8 cellular contexts compared by ENCODE assay signal in genomic region chr16:56916571-56917403, GRCh38. TPM values are rescaled to one million over a fixed set of nuclear protein-coding genes. Genes with fewer than 3 reads are reported as not detected.
DNase-seq lines count a peak whose midpoint lies in the region; ATAC-seq lines count a peak whose summit lies in the region.

No MANE protein-coding gene starts in this region.

- CTCF ChIA-PET in activated CD8-positive, alpha-beta memory T cell treated with anti-CD3 and anti-CD28 coated beads, Interleukin-2, amount 10 ng/mL, durations not matched to agents 7 days and 5 days (lab: Charles Lee) = interaction anchor here (0.9 to 1.3 kb wide), 3 partner anchors 13 to 124 kb away, joined by 3 to 5 read pairs (median 3); no protein-coding TSS in a partner anchor
- CTCF ChIA-PET in activated CD4-positive, alpha-beta memory T cell treated with anti-CD3 and anti-CD28 coated beads, Interleukin-2, amount 10 ng/mL, durations not matched to agents 7 days and 5 days (lab: Charles Lee) = no interaction called here
- CTCF ChIA-PET in naive thymus-derived CD4-positive, alpha-beta T cell (lab: Charles Lee) = no interaction called here

- H3K27me3 ChIP-seq in naive thymus-derived CD4-positive, alpha-beta T cell (ENCODE audit: control insufficient read depth in 2 of 2, insufficient read depth in 2 of 2, low read length in 2 of 2) = no peaks in the 10 kb centered on the region

- H3K36me3 ChIP-seq in naive thymus-derived CD4-positive, alpha-beta T cell (ENCODE audit: control insufficient read depth in 2 of 3, insufficient read depth in 3 of 3, low read length in 3 of 3) = no peaks in the 10 kb centered on the region

- H3K27me3 Mint-ChIP-seq in activated CD8-positive, alpha-beta memory T cell treated with anti-CD3 and anti-CD28 coated beads, Interleukin-2, amount 10 ng/mL, durations not matched to agents 7 days and 5 days = peaks cover 19% of the 10 kb centered on the region
- peaks cover 4% of the 10 kb centered on the region for H3K27me3 Mint-ChIP-seq in activated CD4-positive, alpha-beta memory T cell treated with anti-CD3 and anti-CD28 coated beads, Interleukin-2, amount 10 ng/mL, durations not matched to agents 7 days and 5 days
- peaks cover 0 to 17% (median 0%) of the 10 kb centered on the region in 5 donors for H3K27me3 Mint-ChIP-seq in naive thymus-derived CD4-positive, alpha-beta T cell

- peak; percentile 90 for ATAC-seq in activated CD8-positive, alpha-beta memory T cell treated with anti-CD3 and anti-CD28 coated beads, Interleukin-2, amount 10 ng/mL, durations not matched to agents 7 days and 5 days
- peak; percentile 48 for ATAC-seq in HG03039 (IDR thresholded peaks at IDR 0.05; ENCODE audit: unreplicated experiment)
- ATAC-seq in naive thymus-derived CD4-positive, alpha-beta T cell = peak; percentile 79

- H3K4me3 Mint-ChIP-seq in activated CD8-positive, alpha-beta memory T cell treated with anti-CD3 and anti-CD28 coated beads, Interleukin-2, amount 10 ng/mL, durations not matched to agents 7 days and 5 days = peak overlapping the region; percentile 19
- no peak overlapping the region for H3K4me3 Mint-ChIP-seq in activated CD4-positive, alpha-beta memory T cell treated with anti-CD3 and anti-CD28 coated beads, Interleukin-2, amount 10 ng/mL, durations not matched to agents 7 days and 5 days
- H3K4me3 Mint-ChIP-seq in naive thymus-derived CD4-positive, alpha-beta T cell = peak overlapping the region in 9 of 10 donors; percentile 34 to 74 (median 45)

- peak overlapping the region; percentile 15 for H3K4me3 ChIP-seq in naive thymus-derived CD4-positive, alpha-beta T cell (ENCODE audit: low read length)

- H3K27ac ChIP-seq in naive thymus-derived CD4-positive, alpha-beta T cell (ENCODE audit: low read depth, low read length) = peak overlapping the region; percentile 31

- H3K27ac Mint-ChIP-seq in activated CD8-positive, alpha-beta memory T cell treated with anti-CD3 and anti-CD28 coated beads, Interleukin-2, amount 10 ng/mL, durations not matched to agents 7 days and 5 days = peak overlapping the region; percentile 87
- peak overlapping the region; percentile 60 for H3K27ac Mint-ChIP-seq in activated CD4-positive, alpha-beta memory T cell treated with anti-CD3 and anti-CD28 coated beads, Interleukin-2, amount 10 ng/mL, durations not matched to agents 7 days and 5 days
- peak overlapping the region; percentile 11 to 88 (median 74) for H3K27ac Mint-ChIP-seq in naive thymus-derived CD4-positive, alpha-beta T cell

- H3K9me3 Mint-ChIP-seq in activated CD8-positive, alpha-beta memory T cell treated with anti-CD3 and anti-CD28 coated beads, Interleukin-2, amount 10 ng/mL, durations not matched to agents 7 days and 5 days (ENCODE audit: low read depth) = no peaks in the 10 kb centered on the region
- H3K9me3 Mint-ChIP-seq in activated CD4-positive, alpha-beta memory T cell treated with anti-CD3 and anti-CD28 coated beads, Interleukin-2, amount 10 ng/mL, durations not matched to agents 7 days and 5 days = no peaks in the 10 kb centered on the region
- peaks cover 0 to 1% (median 0%) of the 10 kb centered on the region in 11 donors for H3K9me3 Mint-ChIP-seq in naive thymus-derived CD4-positive, alpha-beta T cell

- peaks cover 3% of the 10 kb centered on the region for H3K36me3 Mint-ChIP-seq in activated CD8-positive, alpha-beta memory T cell treated with anti-CD3 and anti-CD28 coated beads, Interleukin-2, amount 10 ng/mL, durations not matched to agents 7 days and 5 days
- H3K36me3 Mint-ChIP-seq in activated CD4-positive, alpha-beta memory T cell treated with anti-CD3 and anti-CD28 coated beads, Interleukin-2, amount 10 ng/mL, durations not matched to agents 7 days and 5 days (ENCODE audit: low read depth) = no peaks in the 10 kb centered on the region
- peaks cover 0 to 9% (median 0%) of the 10 kb centered on the region in 5 donors for H3K36me3 Mint-ChIP-seq in naive thymus-derived CD4-positive, alpha-beta T cell

- DNase-seq in activated CD8-positive, alpha-beta memory T cell treated with anti-CD3 and anti-CD28 coated beads, Interleukin-2, amount 10 ng/mL, durations not matched to agents 7 days and 5 days = peak; percentile 59
- no peak for DNase-seq in activated CD8-positive, alpha-beta memory T cell treated with anti-CD3 and anti-CD28 coated beads, Interleukin-2, amount 50 U/mL, for 48 hours
- DNase-seq in activated CD4-positive, alpha-beta memory T cell treated with anti-CD3 and anti-CD28 coated beads, Interleukin-2, amount 10 ng/mL, durations not matched to agents 7 days and 5 days = peak; percentile 45
- peak in 4 of 9 donors; percentile 18 to 39 (median 25) for DNase-seq in naive thymus-derived CD4-positive, alpha-beta T cell
- DNase-seq in NCI-H2107 treated with DMSO at 0.1 percent for 48 hours (lab: John Stamatoyannopoulos, UW; ENCODE audit: unreplicated experiment) (no peak), activated gamma-delta T cell treated with Interleukin-2 at 50 U/mL for 16 hours (no peak), DMS153 treated with DMSO at 0.1 percent for 48 hours (lab: John Stamatoyannopoulos, UW; ENCODE audit: unreplicated experiment) (no peak)

- intact Hi-C loops in naive thymus-derived CD4-positive, alpha-beta T cell (cut with micrococcal nuclease) = loop anchor here in 1 of 2 donors (1.0 kb wide), 1 partner anchor 15 kb away; no protein-coding TSS in a partner anchor

- peaks cover 14 to 15% of the 10 kb centered on the region in 2 donors for H3K4me1 ChIP-seq in naive thymus-derived CD4-positive, alpha-beta T cell (ENCODE audit: control insufficient read depth in 2 of 2, insufficient read depth in 2 of 2, low read length in 2 of 2)

- POLR2A ChIA-PET in activated CD4-positive, alpha-beta memory T cell treated with anti-CD3 and anti-CD28 coated beads, Interleukin-2, amount 10 ng/mL, durations not matched to agents 7 days and 5 days (lab: Charles Lee) = interaction anchor here (0.8 to 6.8 kb wide), 6 partner anchors 11 to 53 kb away, joined by 3 to 100 read pairs (median 4); partner anchors contain the start of gene HERPUD1
- POLR2A ChIA-PET in naive thymus-derived CD4-positive, alpha-beta T cell (lab: Charles Lee) = interaction anchor here (6.3 kb wide), 1 partner anchor 14 kb away, joined by 38 read pairs; the partner anchor contains the start of gene HERPUD1

- H3K4me1 Mint-ChIP-seq in activated CD8-positive, alpha-beta memory T cell treated with anti-CD3 and anti-CD28 coated beads, Interleukin-2, amount 10 ng/mL, durations not matched to agents 7 days and 5 days = peaks cover 27% of the 10 kb centered on the region
- peaks cover 32% of the 10 kb centered on the region for H3K4me1 Mint-ChIP-seq in activated CD4-positive, alpha-beta memory T cell treated with anti-CD3 and anti-CD28 coated beads, Interleukin-2, amount 10 ng/mL, durations not matched to agents 7 days and 5 days
- H3K4me1 Mint-ChIP-seq in naive thymus-derived CD4-positive, alpha-beta T cell = peaks cover 18 to 51% (median 20%) of the 10 kb centered on the region in 7 donors

- H3K9me3 ChIP-seq in naive thymus-derived CD4-positive, alpha-beta T cell (ENCODE audit: control insufficient read depth in 2 of 3, low read length in 3 of 3) = no peaks in the 10 kb centered on the region

RNA-seq across cellular contexts. Expression of gene HERPUD1, which starts 15.2 kb away (rescaled TPM):
- 100 to 1,000 TPM; 127 to 149 TPM for total RNA-seq in activated CD8-positive, alpha-beta memory T cell treated with anti-CD3 and anti-CD28 coated beads, Interleukin-2, amount 10 ng/mL, durations not matched to agents 7 days and 5 days
- 100 to 1,000 TPM; 166 to 171 TPM for total RNA-seq in activated CD4-positive, alpha-beta memory T cell treated with anti-CD3 and anti-CD28 coated beads, Interleukin-2, amount 10 ng/mL, durations not matched to agents 7 days and 5 days
- total RNA-seq in naive thymus-derived CD4-positive, alpha-beta T cell = 100 to 1,000 TPM; 102 to 226 (median 131) TPM
- polyA plus RNA-seq in naive thymus-derived CD4-positive, alpha-beta T cell = 10 to 100 TPM; 42.0 to 61.8 TPM

RNA-seq across cellular contexts. Expression of gene CETP, which starts 45.0 kb away (rescaled TPM):
- not detected for total RNA-seq in activated CD8-positive, alpha-beta memory T cell treated with anti-CD3 and anti-CD28 coated beads, Interleukin-2, amount 10 ng/mL, durations not matched to agents 7 days and 5 days
- total RNA-seq in activated CD4-positive, alpha-beta memory T cell treated with anti-CD3 and anti-CD28 coated beads, Interleukin-2, amount 10 ng/mL, durations not matched to agents 7 days and 5 days = not detected
- total RNA-seq in naive thymus-derived CD4-positive, alpha-beta T cell = not detected
- under 1 TPM; 0.17 to 0.25 TPM for polyA plus RNA-seq in naive thymus-derived CD4-positive, alpha-beta T cell

RNA-seq across cellular contexts. Expression of gene SLC12A3, which starts 51.8 kb away (rescaled TPM):
- not detected for total RNA-seq in activated CD8-positive, alpha-beta memory T cell treated with anti-CD3 and anti-CD28 coated beads, Interleukin-2, amount 10 ng/mL, durations not matched to agents 7 days and 5 days
- total RNA-seq in activated CD4-positive, alpha-beta memory T cell treated with anti-CD3 and anti-CD28 coated beads, Interleukin-2, amount 10 ng/mL, durations not matched to agents 7 days and 5 days = not detected
- under 1 TPM in 2 of 5 experiments, not detected in 3; 0.08 to 0.49 TPM for total RNA-seq in naive thymus-derived CD4-positive, alpha-beta T cell
- polyA plus RNA-seq in naive thymus-derived CD4-positive, alpha-beta T cell = not detected

Comparison
In these comparisons a context has a peak if more than half of its experiments do, and no peak if none do; other contexts are left out.
1. DNase-seq: peak in activated CD8-positive, alpha-beta memory T cell treated with anti-CD3 and anti-CD28 coated beads, Interleukin-2, amount 10 ng/mL, durations not matched to agents 7 days and 5 days (single experiment) and activated CD4-positive, alpha-beta memory T cell treated with anti-CD3 and anti-CD28 coated beads, Interleukin-2, amount 10 ng/mL, durations not matched to agents 7 days and 5 days (single experiment); none in activated CD8-positive, alpha-beta memory T cell treated with anti-CD3 and anti-CD28 coated beads, Interleukin-2, amount 50 U/mL, for 48 hours (single experiment), NCI-H2107 treated with DMSO at 0.1 percent for 48 hours (single experiment), activated gamma-delta T cell treated with Interleukin-2 at 50 U/mL for 16 hours (single experiment) and DMS153 treated with DMSO at 0.1 percent for 48 hours (single experiment).
2. Peak in every context shown above with its lines, with median percentiles within 50 percentile points of each other: ATAC-seq and H3K27ac Mint-ChIP-seq.